In the genomic region with DNA sequence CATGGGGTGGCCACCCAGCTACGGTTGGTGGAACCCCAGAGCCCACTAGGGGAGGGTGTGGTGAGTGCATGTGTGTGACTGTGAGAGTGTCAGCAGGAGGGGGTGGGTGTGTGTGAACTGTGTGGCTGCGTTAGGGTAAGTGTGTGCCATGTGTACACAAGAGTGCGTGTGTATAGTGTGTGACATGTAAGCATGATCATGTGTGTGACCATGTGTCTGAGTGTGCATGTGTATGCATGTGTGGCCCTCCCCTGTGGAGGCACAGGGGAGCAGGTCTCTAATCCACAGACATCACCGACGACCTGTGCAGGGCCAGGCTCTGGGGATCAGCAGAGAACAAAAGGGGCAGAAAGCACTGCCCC, we compare ENCODE assay signal across 1 cellular context.
TF ChIP-seq lines count a peak whose summit lies in the region.

No MANE protein-coding gene starts in this region.

TF ChIP-seq in HepG2, 621 proteins besides CTCF, POLR2A, EP300 and RAD21 (continued from another document):
- TF ChIP-seq SP140L (CRISPR knock-in tag; IDR thresholded peaks at IDR 0.05; ENCODE audit: borderline replicate concordance), result no peak
- no peak for TF ChIP-seq ZC3H13 (CRISPR knock-in tag; IDR thresholded peaks at IDR 0.05)
- TF ChIP-seq, protein P1, sequence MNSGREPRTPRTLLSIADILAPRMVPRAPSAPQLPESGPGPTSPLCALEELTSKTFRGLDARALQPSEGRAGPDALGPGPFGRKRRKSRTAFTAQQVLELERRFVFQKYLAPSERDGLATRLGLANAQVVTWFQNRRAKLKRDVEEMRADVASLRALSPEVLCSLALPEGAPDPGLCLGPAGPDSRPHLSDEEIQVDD (CRISPR knock-in tag; IDR thresholded peaks at IDR 0.05; ENCODE audit: borderline replicate concordance), result no peak
